Comparison of ENCODE assay signal across 1 cellular context in the genomic region with DNA sequence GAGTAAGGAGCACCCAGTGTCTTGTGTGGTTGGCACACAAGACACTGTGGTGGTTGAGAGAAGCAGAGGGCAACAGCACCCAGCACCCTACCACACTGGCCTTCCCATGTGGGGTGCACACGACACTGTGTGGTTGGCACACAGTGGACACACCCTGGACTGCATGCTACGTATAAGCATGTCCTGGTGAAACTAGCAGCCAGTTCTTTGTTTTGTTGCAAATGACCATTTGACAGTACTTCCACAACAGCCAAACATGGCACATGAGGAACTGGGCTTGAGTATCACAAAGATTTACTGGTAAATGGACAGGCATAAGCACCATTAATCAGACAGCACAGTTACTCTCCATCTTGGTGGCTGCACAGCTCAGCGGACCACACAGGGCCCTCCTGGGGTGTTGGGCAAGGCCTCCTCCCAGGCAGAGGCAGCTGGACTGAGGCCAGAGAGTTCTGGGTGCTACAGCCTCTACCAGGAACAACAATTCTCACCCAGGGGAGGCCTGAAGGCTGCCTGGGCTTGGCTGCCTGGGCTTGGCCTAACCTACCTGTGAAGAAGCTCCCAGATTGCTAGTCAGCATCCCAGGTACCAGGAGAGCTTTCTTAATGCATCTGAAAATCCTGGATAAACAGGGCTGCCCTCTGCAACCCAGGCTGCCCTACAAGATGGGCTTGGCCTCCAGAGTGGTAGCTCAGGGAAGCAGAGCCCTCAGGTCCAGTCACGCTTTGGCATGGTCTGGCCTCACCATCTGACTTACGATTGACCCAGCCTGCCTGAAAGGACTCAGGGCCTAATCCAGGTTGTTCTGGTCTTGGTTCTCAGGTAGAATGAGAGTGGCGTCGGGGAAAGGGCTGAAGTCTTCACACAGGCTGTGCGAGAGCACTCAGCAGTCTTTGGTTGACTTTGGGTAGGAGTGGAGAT.
TF ChIP-seq lines count a peak whose summit lies in the region.

No MANE protein-coding gene starts in this region.

TF ChIP-seq in endothelial cell of umbilical vein, 7 proteins besides CTCF, POLR2A, EP300 and RAD21:
- TF ChIP-seq MYC (IDR thresholded peaks at IDR 0.05; ENCODE audit: low read depth, low read length): no peak
- no peak for TF ChIP-seq GATA2 (IDR thresholded peaks at IDR 0.05; ENCODE audit: insufficient read depth, insufficient read length, low read depth, low read length)
- TF ChIP-seq, protein P1, sequence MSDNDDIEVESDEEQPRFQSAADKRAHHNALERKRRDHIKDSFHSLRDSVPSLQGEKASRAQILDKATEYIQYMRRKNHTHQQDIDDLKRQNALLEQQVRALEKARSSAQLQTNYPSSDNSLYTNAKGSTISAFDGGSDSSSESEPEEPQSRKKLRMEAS (IDR thresholded peaks at IDR 0.05; ENCODE audit: insufficient read depth, insufficient read length): no peak
- TF ChIP-seq FOS (IDR thresholded peaks at IDR 0.05; ENCODE audit: borderline replicate concordance, insufficient read depth, low read length): no peak
- no peak for TF ChIP-seq POLR2AphosphoS5 (IDR thresholded peaks at IDR 0.05; ENCODE audit: insufficient read depth, low read depth, low read length)
- no peak for TF ChIP-seq EZH2 (IDR thresholded peaks at IDR 0.05; ENCODE audit: borderline replicate concordance, low read depth, low read length, severe bottlenecking)
- TF ChIP-seq JUN (IDR thresholded peaks at IDR 0.05; ENCODE audit: borderline replicate concordance, insufficient read depth, insufficient read length, low read depth): no peak
